In genomic region chr12:112124918-112125249, GRCh38 we compare ENCODE assay signal across 9 cellular contexts. TPM values are rescaled to one million over a fixed set of nuclear protein-coding genes. Genes with fewer than 3 reads are reported as not detected.
A peak's percentile ranks its signal among the peaks of the same experiment; 100 is the strongest.
DNase-seq lines count a peak whose midpoint lies in the region; ATAC-seq and TF ChIP-seq lines count a peak whose summit lies in the region.
"Had no signal": no experiment of that assay in that cellular context is flagged by ENCODE, and none has a peak within 500 bp of the region (broad histone marks: within the 10 kb centered on the region; RNA-seq: fewer than 3 reads in every experiment).

No MANE protein-coding gene starts in this region.

- no peak overlapping the region for H3K4ac ChIP-seq in trophoblast cell (ENCODE audit: low read depth, low read length)

- H3K4me2 ChIP-seq in trophoblast cell (ENCODE audit: low read length): peak overlapping the region; percentile 15

- H3K79me1 ChIP-seq in trophoblast cell (ENCODE audit: low read length): peaks cover 2% of the 10 kb centered on the region

- no CpG with 5 or more reads among the region's 1 CpG for WGBS in trophoblast cell (ENCODE audit: extremely low coverage, insufficient coverage, insufficient read length)

- peaks cover 0 to 4% of the 10 kb centered on the region in 2 experiments for H3K4me1 ChIP-seq in trophoblast cell (ENCODE audit: control insufficient read depth in 1 of 2, insufficient read depth in 2 of 2, low read length in 2 of 2)

- H2AFZ ChIP-seq in trophoblast cell (ENCODE audit: insufficient read depth, low read length, poor library complexity): no peak overlapping the region

- H3K9me3 ChIP-seq in MG63: no peaks in the 10 kb centered on the region
- H3K9me3 ChIP-seq in trophoblast cell (ENCODE audit: insufficient read depth, low read depth, low read length): no peaks in the 10 kb centered on the region
- H3K9me3 ChIP-seq: body of pancreas had no signal

- H4K8ac ChIP-seq in trophoblast cell (ENCODE audit: low read depth, low read length): no peak overlapping the region

- no peak for TF ChIP-seq CTCF in coronary artery (IDR thresholded peaks at IDR 0.05)

- no peak overlapping the region for H2AK5ac ChIP-seq in trophoblast cell (ENCODE audit: low read length)

- H3K4me3 ChIP-seq in MG63 (peak overlapping the region; percentile 88), coronary artery (peak overlapping the region; percentile 76), trophoblast cell (ENCODE audit: low read depth, low read length) (no peak overlapping the region)

- peak; percentile 1 for ATAC-seq in GM18909 (IDR thresholded peaks at IDR 0.05; ENCODE audit: poor library complexity, unreplicated experiment)
- no peak for ATAC-seq in GM19351 (IDR thresholded peaks at IDR 0.05; ENCODE audit: unreplicated experiment)

- no peak overlapping the region for H2BK12ac ChIP-seq in trophoblast cell (ENCODE audit: low read length)

- DNase-seq in MG63: no peak
- DNase-seq in coronary artery (ENCODE audit: low spot score): no peak
- DNase-seq in trophoblast cell: no peak
- no peak for DNase-seq in G401 (ENCODE audit: low spot score)
- DNase-seq in HK-2 (ENCODE audit: unreplicated experiment): no peak
- no peak for DNase-seq in H4 (ENCODE audit: low spot score)

- no peak overlapping the region for H3K18ac ChIP-seq in trophoblast cell (ENCODE audit: low read length)

- peaks cover 3% of the 10 kb centered on the region for H3K36me3 ChIP-seq in MG63
- no peaks in the 10 kb centered on the region for H3K36me3 ChIP-seq in trophoblast cell (ENCODE audit: control insufficient read depth in 1 of 2, insufficient read depth in 2 of 2, low read length in 2 of 2)

- H3K79me2 ChIP-seq in trophoblast cell (ENCODE audit: control insufficient read depth, insufficient read depth, low read length, poor library complexity): peaks cover 2% of the 10 kb centered on the region

- H2BK120ac ChIP-seq in trophoblast cell (ENCODE audit: insufficient read depth, low read length, poor library complexity): no peak overlapping the region

- H3K27ac ChIP-seq in coronary artery (no peak overlapping the region), trophoblast cell (ENCODE audit: low read depth, low read length) (no peak overlapping the region)

- in situ Hi-C loops in G401 (cut with HindIII; ENCODE audit: low sequenced_read_pairs): no loop called here

- H4K12ac ChIP-seq in trophoblast cell (ENCODE audit: low read depth, low read length): no peak overlapping the region

- H3K27me3 ChIP-seq in MG63 (no peaks in the 10 kb centered on the region), trophoblast cell (ENCODE audit: insufficient read depth, low read length) (no peaks in the 10 kb centered on the region)
- H3K27me3 ChIP-seq: body of pancreas had no signal

- no peak overlapping the region for H2BK5ac ChIP-seq in trophoblast cell (ENCODE audit: low read depth, low read length, poor library complexity)

- no peak overlapping the region for H3K23ac ChIP-seq in trophoblast cell (ENCODE audit: low read length)

- no peak overlapping the region for H4K91ac ChIP-seq in trophoblast cell (ENCODE audit: low read depth, low read length)

- no peak overlapping the region for H3K9ac ChIP-seq in trophoblast cell (ENCODE audit: low read length)

- no peak overlapping the region for H3K14ac ChIP-seq in trophoblast cell (ENCODE audit: low read length)

RNA-seq across cellular contexts. Expression of gene TRAFD1, which starts 0.5 kb away (rescaled TPM):
- 60.0 and 63.9 TPM in 2 replicates for total RNA-seq in MG63 (2014; rRNA removed; shearing (Covaris generic); ENCODE audit: low replicate concordance)
- polyA plus RNA-seq in trophoblast cell (2013): 15.0 and 16.1 TPM in 2 replicates
- 31.8 and 47.3 TPM in 2 replicates for total RNA-seq in G401 (2014; rRNA removed; shearing (Covaris generic))
- 23.3 and 34.7 TPM in 2 replicates for total RNA-seq in H4 (2014; rRNA removed; shearing (Covaris generic))

RNA-seq across cellular contexts. Expression of gene NAA25, which starts 16.3 kb away (rescaled TPM):
- 8.8 and 9.1 TPM in 2 replicates for total RNA-seq in MG63 (2014; rRNA removed; shearing (Covaris generic); ENCODE audit: low replicate concordance)
- 17.0 and 19.3 TPM in 2 replicates for polyA plus RNA-seq in trophoblast cell (2013)
- 6.9 and 7.7 TPM in 2 replicates for total RNA-seq in G401 (2014; rRNA removed; shearing (Covaris generic))
- total RNA-seq in H4 (2014; rRNA removed; shearing (Covaris generic)): 14.1 and 35.8 TPM in 2 replicates
